Comparison of ENCODE assay signal across 1 cellular context in the genomic region with DNA sequence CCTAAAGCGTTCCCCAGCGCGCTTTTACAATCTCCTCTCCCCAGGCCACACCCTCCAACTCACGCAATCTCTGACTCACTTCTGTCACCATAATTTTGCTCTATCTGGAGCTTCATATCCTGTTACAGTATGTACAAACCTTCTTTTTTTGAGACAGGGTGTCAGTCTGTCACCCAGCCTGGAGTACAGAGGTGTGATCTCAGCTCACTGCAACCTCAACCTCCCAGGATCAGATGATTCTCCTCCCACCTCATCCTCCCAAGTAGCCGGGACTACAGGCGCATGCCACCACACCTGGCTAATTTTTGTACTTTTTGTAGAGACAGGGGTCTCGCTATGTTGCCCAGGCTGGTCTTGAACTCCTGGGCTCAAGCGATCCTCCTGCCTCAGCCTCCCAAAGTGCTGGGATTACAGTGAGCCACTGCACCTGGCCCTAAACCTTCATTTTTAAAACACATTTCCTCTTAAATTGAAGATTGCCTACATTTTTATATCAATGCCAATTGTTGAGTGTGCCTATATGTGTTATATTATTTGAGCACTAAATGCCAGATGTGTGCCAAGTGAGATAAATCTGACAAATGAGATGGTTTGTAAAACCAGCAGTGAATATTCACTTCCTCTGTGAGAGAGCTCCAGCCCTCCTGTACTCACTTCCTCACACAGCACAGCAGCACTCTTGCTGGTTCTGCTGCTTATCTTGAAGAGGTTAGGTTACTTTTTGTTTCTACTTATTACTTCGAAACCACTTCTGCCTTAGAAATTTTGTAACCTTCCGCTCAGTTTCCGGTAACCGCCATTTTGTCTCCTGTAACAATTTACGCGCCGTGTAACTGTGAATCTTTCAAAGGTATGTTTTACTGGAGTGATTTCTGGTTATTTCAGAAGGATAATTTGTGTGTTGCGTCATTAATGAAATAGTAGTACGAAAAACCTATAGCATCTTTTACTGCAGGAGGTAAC.
TF ChIP-seq lines count a peak whose summit lies in the region.

No MANE protein-coding gene starts in this region.

TF ChIP-seq in GM23338, 12 proteins besides CTCF, POLR2A, EP300 and RAD21:
- TF ChIP-seq, protein P1, sequence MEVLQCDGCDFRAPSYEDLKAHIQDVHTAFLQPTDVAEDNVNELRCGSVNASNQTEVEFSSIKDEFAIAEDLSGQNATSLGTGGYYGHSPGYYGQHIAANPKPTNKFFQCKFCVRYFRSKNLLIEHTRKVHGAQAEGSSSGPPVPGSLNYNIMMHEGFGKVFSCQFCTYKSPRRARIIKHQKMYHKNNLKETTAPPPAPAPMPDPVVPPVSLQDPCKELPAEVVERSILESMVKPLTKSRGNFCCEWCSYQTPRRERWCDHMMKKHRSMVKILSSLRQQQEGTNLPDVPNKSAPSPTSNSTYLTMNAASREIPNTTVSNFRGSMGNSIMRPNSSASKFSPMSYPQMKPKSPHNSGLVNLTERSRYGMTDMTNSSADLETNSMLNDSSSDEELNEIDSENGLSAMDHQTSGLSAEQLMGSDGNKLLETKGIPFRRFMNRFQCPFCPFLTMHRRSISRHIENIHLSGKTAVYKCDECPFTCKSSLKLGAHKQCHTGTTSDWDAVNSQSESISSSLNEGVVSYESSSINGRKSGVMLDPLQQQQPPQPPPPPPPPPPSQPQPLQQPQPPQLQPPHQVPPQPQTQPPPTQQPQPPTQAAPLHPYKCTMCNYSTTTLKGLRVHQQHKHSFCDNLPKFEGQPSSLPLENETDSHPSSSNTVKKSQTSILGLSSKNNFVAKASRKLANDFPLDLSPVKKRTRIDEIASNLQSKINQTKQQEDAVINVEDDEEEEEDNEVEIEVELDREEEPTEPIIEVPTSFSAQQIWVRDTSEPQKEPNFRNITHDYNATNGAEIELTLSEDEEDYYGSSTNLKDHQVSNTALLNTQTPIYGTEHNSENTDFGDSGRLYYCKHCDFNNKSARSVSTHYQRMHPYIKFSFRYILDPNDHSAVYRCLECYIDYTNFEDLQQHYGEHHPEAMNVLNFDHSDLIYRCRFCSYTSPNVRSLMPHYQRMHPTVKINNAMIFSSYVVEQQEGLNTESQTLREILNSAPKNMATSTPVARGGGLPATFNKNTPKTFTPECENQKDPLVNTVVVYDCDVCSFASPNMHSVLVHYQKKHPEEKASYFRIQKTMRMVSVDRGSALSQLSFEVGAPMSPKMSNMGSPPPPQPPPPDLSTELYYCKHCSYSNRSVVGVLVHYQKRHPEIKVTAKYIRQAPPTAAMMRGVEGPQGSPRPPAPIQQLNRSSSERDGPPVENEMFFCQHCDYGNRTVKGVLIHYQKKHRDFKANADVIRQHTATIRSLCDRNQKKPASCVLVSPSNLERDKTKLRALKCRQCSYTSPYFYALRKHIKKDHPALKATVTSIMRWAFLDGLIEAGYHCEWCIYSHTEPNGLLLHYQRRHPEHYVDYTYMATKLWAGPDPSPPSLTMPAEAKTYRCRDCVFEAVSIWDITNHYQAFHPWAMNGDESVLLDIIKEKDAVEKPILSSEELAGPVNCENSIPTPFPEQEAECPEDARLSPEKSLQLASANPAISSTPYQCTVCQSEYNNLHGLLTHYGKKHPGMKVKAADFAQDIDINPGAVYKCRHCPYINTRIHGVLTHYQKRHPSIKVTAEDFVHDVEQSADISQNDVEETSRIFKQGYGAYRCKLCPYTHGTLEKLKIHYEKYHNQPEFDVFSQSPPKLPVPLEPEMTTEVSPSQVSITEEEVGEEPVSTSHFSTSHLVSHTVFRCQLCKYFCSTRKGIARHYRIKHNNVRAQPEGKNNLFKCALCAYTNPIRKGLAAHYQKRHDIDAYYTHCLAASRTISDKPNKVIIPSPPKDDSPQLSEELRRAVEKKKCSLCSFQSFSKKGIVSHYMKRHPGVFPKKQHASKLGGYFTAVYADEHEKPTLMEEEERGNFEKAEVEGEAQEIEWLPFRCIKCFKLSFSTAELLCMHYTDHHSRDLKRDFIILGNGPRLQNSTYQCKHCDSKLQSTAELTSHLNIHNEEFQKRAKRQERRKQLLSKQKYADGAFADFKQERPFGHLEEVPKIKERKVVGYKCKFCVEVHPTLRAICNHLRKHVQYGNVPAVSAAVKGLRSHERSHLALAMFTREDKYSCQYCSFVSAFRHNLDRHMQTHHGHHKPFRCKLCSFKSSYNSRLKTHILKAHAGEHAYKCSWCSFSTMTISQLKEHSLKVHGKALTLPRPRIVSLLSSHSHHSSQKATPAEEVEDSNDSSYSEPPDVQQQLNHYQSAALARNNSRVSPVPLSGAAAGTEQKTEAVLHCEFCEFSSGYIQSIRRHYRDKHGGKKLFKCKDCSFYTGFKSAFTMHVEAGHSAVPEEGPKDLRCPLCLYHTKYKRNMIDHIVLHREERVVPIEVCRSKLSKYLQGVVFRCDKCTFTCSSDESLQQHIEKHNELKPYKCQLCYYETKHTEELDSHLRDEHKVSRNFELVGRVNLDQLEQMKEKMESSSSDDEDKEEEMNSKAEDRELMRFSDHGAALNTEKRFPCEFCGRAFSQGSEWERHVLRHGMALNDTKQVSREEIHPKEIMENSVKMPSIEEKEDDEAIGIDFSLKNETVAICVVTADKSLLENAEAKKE (CRISPR knock-in tag; IDR thresholded peaks at IDR 0.05) = no peak
- TF ChIP-seq POLR2AphosphoS5 (IDR thresholded peaks at IDR 0.05; ENCODE audit: low read depth) = no peak
- no peak for TF ChIP-seq EZH2 (IDR thresholded peaks at IDR 0.05; ENCODE audit: low read depth, unreplicated experiment)
- no peak for TF ChIP-seq NANOG (IDR thresholded peaks at IDR 0.05; ENCODE audit: borderline replicate concordance)
- no peak for TF ChIP-seq STAT1 (IDR thresholded peaks at IDR 0.05; ENCODE audit: unreplicated experiment)
- no peak for TF ChIP-seq ZNF331 (CRISPR knock-in tag; IDR thresholded peaks at IDR 0.05; ENCODE audit: low read depth)
- TF ChIP-seq JUNB (IDR thresholded peaks at IDR 0.05; ENCODE audit: unreplicated experiment) = no peak
- no peak for TF ChIP-seq CREB1 (CRISPR knock-in tag; IDR thresholded peaks at IDR 0.05; ENCODE audit: low read depth)
- TF ChIP-seq, protein P2, sequence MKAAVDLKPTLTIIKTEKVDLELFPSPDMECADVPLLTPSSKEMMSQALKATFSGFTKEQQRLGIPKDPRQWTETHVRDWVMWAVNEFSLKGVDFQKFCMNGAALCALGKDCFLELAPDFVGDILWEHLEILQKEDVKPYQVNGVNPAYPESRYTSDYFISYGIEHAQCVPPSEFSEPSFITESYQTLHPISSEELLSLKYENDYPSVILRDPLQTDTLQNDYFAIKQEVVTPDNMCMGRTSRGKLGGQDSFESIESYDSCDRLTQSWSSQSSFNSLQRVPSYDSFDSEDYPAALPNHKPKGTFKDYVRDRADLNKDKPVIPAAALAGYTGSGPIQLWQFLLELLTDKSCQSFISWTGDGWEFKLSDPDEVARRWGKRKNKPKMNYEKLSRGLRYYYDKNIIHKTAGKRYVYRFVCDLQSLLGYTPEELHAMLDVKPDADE (IDR thresholded peaks at IDR 0.05) = no peak
